ENCODE assay signal across 1 cellular context in the genomic region with DNA sequence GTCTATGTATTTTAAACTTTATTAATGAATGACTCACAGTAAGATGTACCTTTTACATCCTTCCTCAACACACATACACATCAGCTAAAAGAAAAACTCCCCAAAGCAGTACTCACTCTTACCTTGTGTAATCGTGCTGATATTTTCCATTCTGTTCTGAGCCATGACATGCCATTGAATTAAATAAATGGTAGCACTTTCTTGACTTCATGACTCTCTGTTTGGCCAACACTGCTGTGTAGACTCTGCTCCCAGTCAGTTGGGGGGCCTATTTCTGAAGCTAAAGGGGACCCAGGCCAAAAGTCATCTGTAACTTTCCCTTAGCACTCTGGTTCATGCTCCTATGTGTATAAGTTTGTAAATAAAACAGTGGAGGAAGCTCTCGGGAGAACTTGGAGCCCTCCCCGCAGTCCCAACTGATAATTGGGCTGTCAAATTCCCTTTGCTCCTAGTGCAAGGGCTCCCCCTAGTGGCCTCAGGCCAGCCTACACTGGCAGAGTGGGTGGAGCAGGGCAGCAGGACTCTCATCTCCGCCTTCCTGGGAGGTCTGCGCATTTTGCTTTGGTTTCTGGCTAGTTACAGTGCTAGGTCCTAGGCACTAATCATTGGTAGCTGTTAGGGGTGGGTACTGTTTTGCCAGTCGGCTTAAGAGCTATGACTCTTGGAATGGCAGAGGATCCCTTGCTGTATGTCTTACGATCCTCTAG.
TF ChIP-seq lines count a peak whose summit lies in the region.

No MANE protein-coding gene starts in this region.

TF ChIP-seq in HepG2, 621 proteins besides CTCF, POLR2A, EP300 and RAD21 (continued from another document and continues in another):
- TF ChIP-seq NCOR1 (IDR thresholded peaks at IDR 0.05; ENCODE audit: borderline replicate concordance, low read length) (peak; percentile 36; the same call in 1 of the 2 replicates), MAFF (IDR thresholded peaks at IDR 0.05; ENCODE audit: low read depth, low read length) (no peak), RFX3 (CRISPR knock-in tag; IDR thresholded peaks at IDR 0.05) (no peak), ZSCAN12 (CRISPR knock-in tag; IDR thresholded peaks at IDR 0.05) (no peak), EED (CRISPR knock-in tag; IDR thresholded peaks at IDR 0.05) (no peak), FOXM1 (CRISPR knock-in tag; IDR thresholded peaks at IDR 0.05) (no peak), TARDBP (CRISPR knock-in tag; IDR thresholded peaks at IDR 0.05) (peak; percentile 29; the same call in 1 of the 2 replicates), RXRA (CRISPR knock-in tag; IDR thresholded peaks at IDR 0.05) (0 out of 2 replicates have a peak, but pooled peaks have one; percentile 19), KLF11 (CRISPR knock-in tag; IDR thresholded peaks at IDR 0.05) (no peak), ZNF138 (CRISPR knock-in tag; IDR thresholded peaks at IDR 0.05; ENCODE audit: low read depth) (no peak), CCAR2 (optimal IDR thresholded peaks at IDR 0.05; ENCODE audit: low read depth, low read length) (no peak), CENPX (CRISPR knock-in tag; IDR thresholded peaks at IDR 0.05) (no peak), SYNCRIP (IDR thresholded peaks at IDR 0.05; ENCODE audit: insufficient read depth, low read depth, low read length) (no peak), RBAK (CRISPR knock-in tag; IDR thresholded peaks at IDR 0.05) (no peak), TCF12 (IDR thresholded peaks at IDR 0.05) (no peak), TCF12 (CRISPR knock-in tag; IDR thresholded peaks at IDR 0.05) (no peak), NONO (IDR thresholded peaks at IDR 0.05) (no peak), NONO (CRISPR knock-in tag; conservative IDR thresholded peaks at IDR 0.05) (no peak; the same call in 1 of the 2 replicates), SOX13 (IDR thresholded peaks at IDR 0.05) (no peak), SOX13 (CRISPR knock-in tag; conservative IDR thresholded peaks at IDR 0.05 in 1 of 2, IDR thresholded peaks at IDR 0.05 in 1 of 2) (0 out of 4 replicates have a peak, but pooled peaks of 1 of the 2 experiments have one; percentile 22), NFATC3 (CRISPR knock-in tag; IDR thresholded peaks at IDR 0.05) (no peak), BORCS8-MEF2B (CRISPR knock-in tag; IDR thresholded peaks at IDR 0.05) (0 out of 2 replicates have a peak, but pooled peaks have one; percentile 32), SMARCC2 (IDR thresholded peaks at IDR 0.05) (no peak), HIVEP1 (CRISPR knock-in tag; IDR thresholded peaks at IDR 0.05) (no peak), ZNF207 (IDR thresholded peaks at IDR 0.05; ENCODE audit: borderline replicate concordance) (no peak), ZFY (CRISPR knock-in tag; IDR thresholded peaks at IDR 0.05) (no peak), ZNF83 (CRISPR knock-in tag; IDR thresholded peaks at IDR 0.05; ENCODE audit: borderline replicate concordance) (no peak), MEIS1 (CRISPR knock-in tag; IDR thresholded peaks at IDR 0.05; ENCODE audit: borderline replicate concordance) (0 out of 2 replicates have a peak, but pooled peaks have one; percentile 66), ZNF792 (CRISPR knock-in tag; IDR thresholded peaks at IDR 0.05) (no peak), NFYB (CRISPR knock-in tag; IDR thresholded peaks at IDR 0.05) (no peak), ZNF790 (CRISPR knock-in tag; IDR thresholded peaks at IDR 0.05; ENCODE audit: borderline replicate concordance) (no peak), ASH2L (IDR thresholded peaks at IDR 0.05; ENCODE audit: insufficient read length, low read depth, low read length) (peak; percentile 63), PHF8 (CRISPR knock-in tag; IDR thresholded peaks at IDR 0.05) (no peak), KDM4B (CRISPR knock-in tag; IDR thresholded peaks at IDR 0.05) (0 out of 2 replicates have a peak, but pooled peaks have one; percentile 43), RXRB (CRISPR knock-in tag; IDR thresholded peaks at IDR 0.05; ENCODE audit: borderline replicate concordance) (peak; percentile 50; the same call in 1 of the 2 replicates), ZNF605 (CRISPR knock-in tag; IDR thresholded peaks at IDR 0.05) (no peak), ZNF510 (CRISPR knock-in tag; IDR thresholded peaks at IDR 0.05; ENCODE audit: low read depth) (no peak), SMAD9 (CRISPR knock-in tag; IDR thresholded peaks at IDR 0.05) (no peak), MXI1 (IDR thresholded peaks at IDR 0.05; ENCODE audit: borderline replicate concordance, low read depth, low read length) (no peak), ZHX2 (IDR thresholded peaks at IDR 0.05; ENCODE audit: low read depth) (no peak), ZHX2 (CRISPR knock-in tag; IDR thresholded peaks at IDR 0.05; ENCODE audit: borderline replicate concordance) (no peak), ONECUT2 (CRISPR knock-in tag; IDR thresholded peaks at IDR 0.05) (no peak), MIXL1 (CRISPR knock-in tag; IDR thresholded peaks at IDR 0.05) (peak; percentile 83), ZNF557 (CRISPR knock-in tag; IDR thresholded peaks at IDR 0.05) (no peak), TFDP2 (CRISPR knock-in tag; IDR thresholded peaks at IDR 0.05) (no peak), MYNN (CRISPR knock-in tag; IDR thresholded peaks at IDR 0.05; ENCODE audit: low read depth) (no peak), ATF7 (IDR thresholded peaks at IDR 0.05) (no peak), ATF7 (CRISPR knock-in tag; IDR thresholded peaks at IDR 0.05) (no peak), ZNF274 (CRISPR knock-in tag; IDR thresholded peaks at IDR 0.05) (no peak), KLF13 (CRISPR knock-in tag; IDR thresholded peaks at IDR 0.05) (no peak), RFX5 (IDR thresholded peaks at IDR 0.05; ENCODE audit: low read depth, low read length) (no peak), CEBPG (CRISPR knock-in tag; IDR thresholded peaks at IDR 0.05) (peak; percentile 35; the same call in 1 of the 2 replicates), THYN1 (CRISPR knock-in tag; IDR thresholded peaks at IDR 0.05; ENCODE audit: borderline replicate concordance, low read depth) (no peak), MAFG (CRISPR knock-in tag; IDR thresholded peaks at IDR 0.05) (no peak), HNRNPH1 (optimal IDR thresholded peaks at IDR 0.05; ENCODE audit: low read depth, low read length) (no peak), ZNF180 (CRISPR knock-in tag; IDR thresholded peaks at IDR 0.05; ENCODE audit: borderline replicate concordance, low read depth) (no peak), PAXIP1 (CRISPR knock-in tag; conservative IDR thresholded peaks at IDR 0.05) (0 out of 2 replicates have a peak, but pooled peaks have one; percentile 30), ZFP91 (CRISPR knock-in tag; IDR thresholded peaks at IDR 0.05; ENCODE audit: borderline replicate concordance) (0 out of 2 replicates have a peak, but pooled peaks have one; percentile 39), TFE3 (CRISPR knock-in tag; IDR thresholded peaks at IDR 0.05) (no peak), ZFP82 (CRISPR knock-in tag; IDR thresholded peaks at IDR 0.05; ENCODE audit: borderline replicate concordance) (no peak), ZMYM3 (CRISPR knock-in tag; IDR thresholded peaks at IDR 0.05) (peak; percentile 31; the same call in 1 of the 2 replicates)
